In the genomic region with DNA sequence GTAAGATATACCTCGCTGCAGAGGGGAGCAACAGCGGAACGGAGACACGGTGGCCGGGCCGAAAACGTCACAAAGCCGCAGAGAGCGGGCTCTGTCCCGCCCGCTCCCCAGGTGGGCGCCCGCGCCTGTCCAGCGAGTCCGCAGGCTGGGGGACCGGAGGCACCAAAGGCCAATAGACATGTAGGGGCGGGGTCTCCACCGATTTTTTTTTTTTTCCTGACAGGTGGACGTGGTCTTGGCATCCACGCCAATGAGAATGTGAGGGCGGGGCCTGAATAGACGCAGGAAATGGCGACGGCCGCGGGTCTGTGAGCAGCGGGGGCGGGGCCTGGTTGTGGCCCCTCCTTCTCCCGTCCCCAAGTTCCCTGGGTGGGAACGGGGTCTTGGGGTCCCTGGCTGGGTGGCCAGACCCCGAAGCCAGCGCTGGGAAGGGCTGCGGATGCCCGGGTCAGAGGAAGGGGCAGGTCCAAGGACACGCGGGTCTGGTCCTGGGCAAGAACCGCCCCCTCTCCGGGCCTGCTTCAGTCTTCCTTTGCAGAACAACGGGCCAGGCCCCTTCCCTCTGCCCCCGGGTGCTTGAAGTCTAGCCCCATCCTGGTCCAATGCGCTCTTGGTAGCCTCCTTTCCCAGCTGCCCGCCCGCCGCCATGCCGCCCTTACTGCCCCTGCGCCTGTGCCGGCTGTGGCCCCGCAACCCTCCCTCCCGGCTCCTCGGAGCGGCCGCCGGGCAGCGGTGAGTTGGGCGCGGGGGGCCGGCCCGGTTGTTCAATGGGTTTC, we compare ENCODE assay signal across 1 cellular context.
TF ChIP-seq lines count a peak whose summit lies in the region.

A gene with protein sequence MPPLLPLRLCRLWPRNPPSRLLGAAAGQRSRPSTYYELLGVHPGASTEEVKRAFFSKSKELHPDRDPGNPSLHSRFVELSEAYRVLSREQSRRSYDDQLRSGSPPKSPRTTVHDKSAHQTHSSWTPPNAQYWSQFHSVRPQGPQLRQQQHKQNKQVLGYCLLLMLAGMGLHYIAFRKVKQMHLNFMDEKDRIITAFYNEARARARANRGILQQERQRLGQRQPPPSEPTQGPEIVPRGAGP (plus strand): TSS at position 340 of the 776 bp plus-strand sequence. CDS start 307 bp downstream, at position 647.

TF ChIP-seq in WTC11, 78 proteins besides CTCF, POLR2A, EP300 and RAD21 (continued from another document):
- TF ChIP-seq ZNF317 (CRISPR knock-in tag; IDR thresholded peaks at IDR 0.05; ENCODE audit: borderline replicate concordance, low read depth): no peak
- TF ChIP-seq CREB1 (CRISPR knock-in tag; IDR thresholded peaks at IDR 0.05): peak; percentile 51; the same call in 1 of the 2 replicates
- no peak for TF ChIP-seq EMX1 (CRISPR knock-in tag; IDR thresholded peaks at IDR 0.05)
- TF ChIP-seq GABPB1 (CRISPR knock-in tag; IDR thresholded peaks at IDR 0.05): 0 out of 2 replicates have a peak, but pooled peaks have one; percentile 21
- TF ChIP-seq JUN (CRISPR knock-in tag; IDR thresholded peaks at IDR 0.05): no peak
- TF ChIP-seq NR3C1 (CRISPR knock-in tag; conservative IDR thresholded peaks at IDR 0.05; ENCODE audit: low read depth): no peak
- no peak for TF ChIP-seq ZNF671 (CRISPR knock-in tag; IDR thresholded peaks at IDR 0.05)
- TF ChIP-seq, protein P1, sequence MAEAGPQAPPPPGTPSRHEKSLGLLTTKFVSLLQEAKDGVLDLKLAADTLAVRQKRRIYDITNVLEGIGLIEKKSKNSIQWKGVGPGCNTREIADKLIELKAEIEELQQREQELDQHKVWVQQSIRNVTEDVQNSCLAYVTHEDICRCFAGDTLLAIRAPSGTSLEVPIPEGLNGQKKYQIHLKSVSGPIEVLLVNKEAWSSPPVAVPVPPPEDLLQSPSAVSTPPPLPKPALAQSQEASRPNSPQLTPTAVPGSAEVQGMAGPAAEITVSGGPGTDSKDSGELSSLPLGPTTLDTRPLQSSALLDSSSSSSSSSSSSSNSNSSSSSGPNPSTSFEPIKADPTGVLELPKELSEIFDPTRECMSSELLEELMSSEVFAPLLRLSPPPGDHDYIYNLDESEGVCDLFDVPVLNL (CRISPR knock-in tag; IDR thresholded peaks at IDR 0.05; ENCODE audit: borderline replicate concordance, low read depth): no peak
- TF ChIP-seq ZNF416 (CRISPR knock-in tag; IDR thresholded peaks at IDR 0.05): no peak
- peak; percentile 66 for TF ChIP-seq SP1 (CRISPR knock-in tag; conservative IDR thresholded peaks at IDR 0.05)
- TF ChIP-seq SOX15 (CRISPR knock-in tag; IDR thresholded peaks at IDR 0.05): no peak
- TF ChIP-seq, protein P2, sequence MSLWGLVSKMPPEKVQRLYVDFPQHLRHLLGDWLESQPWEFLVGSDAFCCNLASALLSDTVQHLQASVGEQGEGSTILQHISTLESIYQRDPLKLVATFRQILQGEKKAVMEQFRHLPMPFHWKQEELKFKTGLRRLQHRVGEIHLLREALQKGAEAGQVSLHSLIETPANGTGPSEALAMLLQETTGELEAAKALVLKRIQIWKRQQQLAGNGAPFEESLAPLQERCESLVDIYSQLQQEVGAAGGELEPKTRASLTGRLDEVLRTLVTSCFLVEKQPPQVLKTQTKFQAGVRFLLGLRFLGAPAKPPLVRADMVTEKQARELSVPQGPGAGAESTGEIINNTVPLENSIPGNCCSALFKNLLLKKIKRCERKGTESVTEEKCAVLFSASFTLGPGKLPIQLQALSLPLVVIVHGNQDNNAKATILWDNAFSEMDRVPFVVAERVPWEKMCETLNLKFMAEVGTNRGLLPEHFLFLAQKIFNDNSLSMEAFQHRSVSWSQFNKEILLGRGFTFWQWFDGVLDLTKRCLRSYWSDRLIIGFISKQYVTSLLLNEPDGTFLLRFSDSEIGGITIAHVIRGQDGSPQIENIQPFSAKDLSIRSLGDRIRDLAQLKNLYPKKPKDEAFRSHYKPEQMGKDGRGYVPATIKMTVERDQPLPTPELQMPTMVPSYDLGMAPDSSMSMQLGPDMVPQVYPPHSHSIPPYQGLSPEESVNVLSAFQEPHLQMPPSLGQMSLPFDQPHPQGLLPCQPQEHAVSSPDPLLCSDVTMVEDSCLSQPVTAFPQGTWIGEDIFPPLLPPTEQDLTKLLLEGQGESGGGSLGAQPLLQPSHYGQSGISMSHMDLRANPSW (CRISPR knock-in tag; conservative IDR thresholded peaks at IDR 0.05; ENCODE audit: low read depth): no peak
- TF ChIP-seq, protein P3, sequence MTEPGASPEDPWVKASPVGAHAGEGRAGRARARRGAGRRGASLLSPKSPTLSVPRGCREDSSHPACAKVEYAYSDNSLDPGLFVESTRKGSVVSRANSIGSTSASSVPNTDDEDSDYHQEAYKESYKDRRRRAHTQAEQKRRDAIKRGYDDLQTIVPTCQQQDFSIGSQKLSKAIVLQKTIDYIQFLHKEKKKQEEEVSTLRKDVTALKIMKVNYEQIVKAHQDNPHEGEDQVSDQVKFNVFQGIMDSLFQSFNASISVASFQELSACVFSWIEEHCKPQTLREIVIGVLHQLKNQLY (CRISPR knock-in tag; IDR thresholded peaks at IDR 0.05): no peak
- no peak for TF ChIP-seq ZNF219 (CRISPR knock-in tag; IDR thresholded peaks at IDR 0.05; ENCODE audit: borderline replicate concordance)
- TF ChIP-seq, protein P4, sequence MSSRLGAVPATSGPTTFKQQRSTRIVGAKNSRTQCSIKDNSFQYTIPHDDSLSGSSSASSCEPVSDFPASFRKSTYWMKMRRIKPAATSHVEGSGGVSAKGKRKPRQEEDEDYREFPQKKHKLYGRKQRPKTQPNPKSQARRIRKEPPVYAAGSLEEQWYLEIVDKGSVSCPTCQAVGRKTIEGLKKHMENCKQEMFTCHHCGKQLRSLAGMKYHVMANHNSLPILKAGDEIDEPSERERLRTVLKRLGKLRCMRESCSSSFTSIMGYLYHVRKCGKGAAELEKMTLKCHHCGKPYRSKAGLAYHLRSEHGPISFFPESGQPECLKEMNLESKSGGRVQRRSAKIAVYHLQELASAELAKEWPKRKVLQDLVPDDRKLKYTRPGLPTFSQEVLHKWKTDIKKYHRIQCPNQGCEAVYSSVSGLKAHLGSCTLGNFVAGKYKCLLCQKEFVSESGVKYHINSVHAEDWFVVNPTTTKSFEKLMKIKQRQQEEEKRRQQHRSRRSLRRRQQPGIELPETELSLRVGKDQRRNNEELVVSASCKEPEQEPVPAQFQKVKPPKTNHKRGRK (CRISPR knock-in tag; IDR thresholded peaks at IDR 0.05; ENCODE audit: borderline replicate concordance): no peak
- 0 out of 2 replicates have a peak, but pooled peaks have one; percentile 35 for TF ChIP-seq ETV6 (CRISPR knock-in tag; IDR thresholded peaks at IDR 0.05)
- no peak for TF ChIP-seq NR2C2 (CRISPR knock-in tag; IDR thresholded peaks at IDR 0.05)
- TF ChIP-seq, protein P5, sequence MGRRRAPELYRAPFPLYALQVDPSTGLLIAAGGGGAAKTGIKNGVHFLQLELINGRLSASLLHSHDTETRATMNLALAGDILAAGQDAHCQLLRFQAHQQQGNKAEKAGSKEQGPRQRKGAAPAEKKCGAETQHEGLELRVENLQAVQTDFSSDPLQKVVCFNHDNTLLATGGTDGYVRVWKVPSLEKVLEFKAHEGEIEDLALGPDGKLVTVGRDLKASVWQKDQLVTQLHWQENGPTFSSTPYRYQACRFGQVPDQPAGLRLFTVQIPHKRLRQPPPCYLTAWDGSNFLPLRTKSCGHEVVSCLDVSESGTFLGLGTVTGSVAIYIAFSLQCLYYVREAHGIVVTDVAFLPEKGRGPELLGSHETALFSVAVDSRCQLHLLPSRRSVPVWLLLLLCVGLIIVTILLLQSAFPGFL (CRISPR knock-in tag; IDR thresholded peaks at IDR 0.05; ENCODE audit: borderline replicate concordance): no peak
- TF ChIP-seq, protein P6, sequence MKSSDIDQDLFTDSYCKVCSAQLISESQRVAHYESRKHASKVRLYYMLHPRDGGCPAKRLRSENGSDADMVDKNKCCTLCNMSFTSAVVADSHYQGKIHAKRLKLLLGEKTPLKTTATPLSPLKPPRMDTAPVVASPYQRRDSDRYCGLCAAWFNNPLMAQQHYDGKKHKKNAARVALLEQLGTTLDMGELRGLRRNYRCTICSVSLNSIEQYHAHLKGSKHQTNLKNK (CRISPR knock-in tag; IDR thresholded peaks at IDR 0.05): no peak
- TF ChIP-seq FOXK1 (CRISPR knock-in tag; IDR thresholded peaks at IDR 0.05): peak; percentile 58
- no peak for TF ChIP-seq NR1H2 (CRISPR knock-in tag; IDR thresholded peaks at IDR 0.05)
- no peak for TF ChIP-seq ELF4 (CRISPR knock-in tag; IDR thresholded peaks at IDR 0.05; ENCODE audit: low read depth)
- TF ChIP-seq PRRX2 (CRISPR knock-in tag; IDR thresholded peaks at IDR 0.05): no peak
- TF ChIP-seq KAT7 (CRISPR knock-in tag; IDR thresholded peaks at IDR 0.05; ENCODE audit: borderline replicate concordance): no peak
- no peak for TF ChIP-seq NFATC4 (CRISPR knock-in tag; IDR thresholded peaks at IDR 0.05)
- peak; percentile 46 for TF ChIP-seq NFYB (CRISPR knock-in tag; conservative IDR thresholded peaks at IDR 0.05; ENCODE audit: low read depth)
